In genomic region chr10:131972474-131973071, GRCh38 we compare ENCODE assay signal across 10 cellular contexts. TPM values are rescaled to one million over a fixed set of nuclear protein-coding genes. Genes with fewer than 3 reads are reported as not detected.
DNase-seq lines count a peak whose midpoint lies in the region; ATAC-seq, FAIRE-seq and TF ChIP-seq lines count a peak whose summit lies in the region.
"Had no signal": no experiment of that assay in that cellular context is flagged by ENCODE, and none has a peak within 500 bp of the region (broad histone marks: within the 10 kb centered on the region; RNA-seq: fewer than 3 reads in every experiment).

No MANE protein-coding gene starts in this region.

- H3K36me3 ChIP-seq in adrenal gland (replicated peaks in 1 of 2) = peaks cover 0 to 21% of the 10 kb centered on the region in 2 donors

- H3K4me3 ChIP-seq in A549 (no peak overlapping the region), adrenal gland (no peak overlapping the region)
- H3K4me3 ChIP-seq: esophagus muscularis mucosa had no signal

- no peak overlapping the region for H3K4me2 ChIP-seq in A549

- no peak for FAIRE-seq in A549 (lab: Jason Lieb, UNC)
- FAIRE-seq: G401.6 had no signal

- intact Hi-C loops in adrenal gland (cut with DNase I) = no loop called here

- DNase-seq in A549 (ENCODE audit: low read depth in 1 of 2, low spot score in 1 of 2) (no peak), HT-29 (ENCODE audit: low spot score) (peak; percentile 63), adrenal gland (peak in 6 of 7 donors; percentile 46 to 82 (median 64)), lung microvascular endothelial cell (ENCODE audit: low read depth in 2 of 2) (peak; percentile 56 to 89), NCI-H524 (lab: John Stamatoyannopoulos, UW) (no peak), NK-92 (lab: John Stamatoyannopoulos, UW; ENCODE audit: unreplicated experiment) (no peak), NCI-H1436 treated with DMSO at 0.1 percent for 48 hours (lab: John Stamatoyannopoulos, UW) (no peak)

- no peaks in the 10 kb centered on the region for H3K27me3 ChIP-seq in adrenal gland
- H3K27me3 ChIP-seq: esophagus muscularis mucosa had no signal

- POLR2A ChIA-PET in A549 (lab: Yijun Ruan, JAX) = interaction anchor here (0.6 to 0.9 kb wide), 2 partner anchors 9 to 20 kb away, joined by 3 read pairs; partner anchors contain the start of gene BNIP3

- ATAC-seq in A549 (peak; percentile 32 to 62; a peak in 4 of 6 replicates), GM21447 (IDR thresholded peaks at IDR 0.05; ENCODE audit: unreplicated experiment) (no peak)

- TF ChIP-seq EP300 in A549 (IDR thresholded peaks at IDR 0.05) = no peak

- TF ChIP-seq POLR2A in A549 (IDR thresholded peaks at IDR 0.05; ENCODE audit: low read length) (no peak), adrenal gland (IDR thresholded peaks at IDR 0.05) (no peak)

- WGBS in A549 (ENCODE audit: missing lambda C conversion rate) = 79% methylated on average over 11 of the region's 11 CpGs
- WGBS in adrenal gland, 4 donors = 41 to 46% (median 45%) methylated on average over 11 of the region's 11 CpGs

- CTCF ChIA-PET in A549 (lab: Yijun Ruan, JAX) = interaction anchor here (1.0 to 2.4 kb wide), 5 partner anchors 26 to 87 kb away, joined by 3 to 10 read pairs (median 5); no protein-coding TSS in a partner anchor

- no peak overlapping the region for H3K27ac ChIP-seq in A549
- peak overlapping the region in 1 of 5 donors; percentile 32 for H3K27ac ChIP-seq in adrenal gland
- H3K27ac ChIP-seq: esophagus muscularis mucosa had no signal

- H3K4me1 ChIP-seq in A549 = peaks cover 2% of the 10 kb centered on the region; the same call in 1 of the 3 replicates
- H3K4me1 ChIP-seq in adrenal gland (replicated peaks in 1 of 2) = peaks cover 0 to 8% of the 10 kb centered on the region in 2 donors

- no peak for TF ChIP-seq RAD21 in A549 (conservative IDR thresholded peaks at IDR 0.05 in 1 of 2, IDR thresholded peaks at IDR 0.05 in 1 of 2)

- no peaks in the 10 kb centered on the region for H3K9me3 ChIP-seq in A549
- H3K9me3 ChIP-seq in adrenal gland (replicated peaks in 1 of 3) = no peaks in the 10 kb centered on the region
- H3K9me3 ChIP-seq: esophagus muscularis mucosa had no signal

- TF ChIP-seq CTCF in A549 (IDR thresholded peaks at IDR 0.05) (no peak), adrenal gland (IDR thresholded peaks at IDR 0.05) (no peak)

TF ChIP-seq in A549, 52 proteins besides CTCF, POLR2A, EP300 and RAD21:
- TF ChIP-seq HOXB5 (CRISPR knock-in tag; IDR thresholded peaks at IDR 0.05) (no peak), FOSL2 (IDR thresholded peaks at IDR 0.05) (no peak), FOSL2 (CRISPR knock-in tag; IDR thresholded peaks at IDR 0.05) (no peak), JUNB (IDR thresholded peaks at IDR 0.05) (no peak)
TF ChIP-seq in A549: peak in this region for 0.

RNA-seq across cellular contexts. Expression of gene BNIP3, which starts 9.2 kb away (rescaled TPM):
- 46.6 and 51.2 TPM in 2 replicates for polyA plus RNA-seq in A549 (2011; rRNA removed)
- polyA plus RNA-seq in A549 (2012; cell fraction: cytosol; rRNA removed) = 32.8 and 33.4 TPM in 2 replicates
- polyA plus RNA-seq in A549 (2012; cell fraction: nucleus; rRNA removed) = 40.2 and 60.3 TPM in 2 replicates
- polyA plus RNA-seq in A549 (2017; fragmentation: RNase III; extraction: RNeasy Plus Mini Kit Qiagen cat#74134 plus additional on column Dnase treatment) = 46.9 to 52.1 TPM (median 51.0 TPM) in 3 replicates
- polyA minus RNA-seq in A549 (2011; rRNA and poly(A)+ RNA removed) = 15.8 and 19.2 TPM in 2 replicates
- not detected in 2 replicates for total RNA-seq in HT-29 (2014; rRNA removed; shearing (Covaris generic))
- 100 to 1,000 TPM in 4 of 8 donors, 10 to 100 TPM in 4; 34.9 to 132 (median 96.4) TPM for total RNA-seq in adrenal gland
- polyA plus RNA-seq in adrenal gland = 10 to 100 TPM; 14.2 to 57.3 (median 14.7) TPM
- 23.5 and 56.2 TPM in 2 replicates for total RNA-seq in lung microvascular endothelial cell

Comparison
In these comparisons a context has a peak if more than half of its experiments do, and no peak if none do; other contexts are left out.
1. DNase-seq: peak in HT-29 (single experiment), adrenal gland (6 of 7) and lung microvascular endothelial cell (2 of 2); none in A549 (0 of 2), NCI-H524 (0 of 2), NK-92 (single experiment) and NCI-H1436 treated with DMSO at 0.1 percent for 48 hours (single experiment).
2. RNA of gene BNIP3, which starts 9.2 kb away (total RNA-seq): 34.9 to 132 TPM in adrenal gland and 23.5 to 56.2 TPM in lung microvascular endothelial cell; not detected in HT-29; every median in the first group is over 10 times any median in the second.